In genomic region chr20:61895016-61895415, GRCh38 we compare ENCODE assay signal across 23 cellular contexts.
"Had no signal": no experiment of that assay in that cellular context is flagged by ENCODE, and none has a peak within 500 bp of the region (broad histone marks: within the 10 kb centered on the region; RNA-seq: fewer than 3 reads in every experiment).

No MANE protein-coding gene starts in this region.

- H3K27me3 ChIP-seq: body of pancreas, neutrophil, pancreas had no signal

- H3K4me1 ChIP-seq: pancreas had no signal

- ATAC-seq: activated T-helper 17 cell treated with anti-CD3 and anti-CD28 coated beads, Interleukin-2, amount 50 U/mL, for 72 hours; body of pancreas; pancreas; stimulated activated naive CD8-positive, alpha-beta T cell treated with anti-CD3 and anti-CD28 coated beads, Interleukin-15, amount 100 ng/mL, for 72 hours had no signal

- FAIRE-seq: colon, keratinocyte, pancreas, TTC549 had no signal

- H3K4me3 ChIP-seq: body of pancreas, mucosa of descending colon, pancreas had no signal

- DNase-seq: activated CD4-positive, alpha-beta memory T cell treated with anti-CD3 and anti-CD28 coated beads, Interleukin-2, amount 10 ng/mL, durations not matched to agents 7 days and 5 days; activated CD4-positive, alpha-beta T cell treated with anti-CD3 and anti-CD28 coated beads for 48 hours; activated CD4-positive, CD25-positive, alpha-beta regulatory T cell; activated naive CD4-positive, alpha-beta T cell; activated T-cell treated with anti-CD3 and anti-CD28 coated beads, Interleukin-2, amount 50 U/mL, for 1 hour; body of pancreas; central memory CD4-positive, alpha-beta T cell; endodermal cell; foreskin fibroblast; hypothalamus; mesenchymal stem cell; naive B cell; stimulated activated CD4-positive, alpha-beta T cell treated with anti-CD3 and anti-CD28 coated beads, Interleukin-2, amount 100 ng/mL, for 24 hours; stimulated activated naive CD8-positive, alpha-beta T cell treated with anti-CD3 and anti-CD28 coated beads, Interleukin-15, amount 100 ng/mL, for 72 hours; SW 1271 had no signal

- H3K36me3 ChIP-seq: neutrophil, pancreas had no signal

- H3K9me3 ChIP-seq: body of pancreas, mucosa of descending colon, neutrophil, pancreas had no signal

- H3K27ac ChIP-seq: body of pancreas, epithelial cell of prostate, neutrophil, pancreas had no signal
